19 cellular contexts compared by ENCODE assay signal in genomic region chr17:15343749-15344148, GRCh38. TPM values are rescaled to one million over a fixed set of nuclear protein-coding genes. Genes with fewer than 3 reads are reported as not detected.
DNase-seq lines count a peak whose midpoint lies in the region; TF ChIP-seq lines count a peak whose summit lies in the region.
"Had no signal": no experiment of that assay in that cellular context is flagged by ENCODE, and none has a peak within 500 bp of the region (broad histone marks: within the 10 kb centered on the region; RNA-seq: fewer than 3 reads in every experiment).

No MANE protein-coding gene starts in this region.

- intact Hi-C loops in dorsolateral prefrontal cortex (cut with DNase I): loop anchor here in 1 of 2 donors (5.0 to 10.0 kb wide), 2 partner anchors 76 to 161 kb away; partner anchors contain the start of gene PMP22

- no peak for TF ChIP-seq CTCF in osteoblast (IDR thresholded peaks at IDR 0.05; ENCODE audit: extremely low read depth, low read depth, low read length)
- TF ChIP-seq CTCF in dorsolateral prefrontal cortex (IDR thresholded peaks at IDR 0.05 in 54 of 56, conservative IDR thresholded peaks at IDR 0.05 in 2 of 56; ENCODE audit: low read depth in 1 of 56, partially characterized antibody in 56 of 56): no peak

- no peaks in the 10 kb centered on the region for H4K20me1 ChIP-seq in osteoblast (ENCODE audit: insufficient read depth, low read length)
- H4K20me1 ChIP-seq: BLaER1 had no signal

- H3K4me3 ChIP-seq in osteoblast (ENCODE audit: insufficient read depth, low read length) (no peak overlapping the region), dorsolateral prefrontal cortex (no peak overlapping the region)
- H3K4me3 ChIP-seq: BLaER1, colonic mucosa, heart right ventricle, skin epidermis, thoracic aorta had no signal

- peak overlapping the region; percentile 67 for H2AFZ ChIP-seq in osteoblast (ENCODE audit: low read length)

- peak overlapping the region; percentile 73 for H3K27ac ChIP-seq in osteoblast (ENCODE audit: low read depth, low read length)
- H3K27ac ChIP-seq in dorsolateral prefrontal cortex: no peak overlapping the region
- H3K27ac ChIP-seq: BLaER1, colonic mucosa, heart right ventricle, skin epidermis, thoracic aorta, WERI-Rb-1 had no signal

- H3K4me2 ChIP-seq in osteoblast (ENCODE audit: insufficient read depth, low read length): no peak overlapping the region
- H3K4me2 ChIP-seq: BLaER1 had no signal

- peaks cover 38% of the 10 kb centered on the region for H3K4me1 ChIP-seq in osteoblast (ENCODE audit: insufficient read depth, low read length)
- H3K4me1 ChIP-seq: BLaER1 had no signal

- DNase-seq in EH (ENCODE audit: low read depth): peak; percentile 76
- peak; percentile 25 for DNase-seq in RPMI7951 (ENCODE audit: low read depth)
- peak; percentile 64 for DNase-seq in fibroblast of peridontal ligament (ENCODE audit: extremely low read depth)
- DNase-seq in osteoblast (ENCODE audit: insufficient read length, low spot score, missing footprints): peak; percentile 96
- DNase-seq in NK-92 treated with Interleukin-12 subunit alpha and Interleukin-12 subunit beta, amount 100 ng/mL, for 24 hours (lab: John Stamatoyannopoulos, UW): no peak
- DNase-seq in HUDEP-2 (lab: John Stamatoyannopoulos, UW; ENCODE audit: unreplicated experiment in 76 of 76): no peak
- no peak for DNase-seq in germinal center (ENCODE audit: low spot score)
- DNase-seq in dorsolateral prefrontal cortex: no peak
- DNase-seq: colonic mucosa, heart right ventricle, left colon, NCI-H1105, NCI-H82, WERI-Rb-1 had no signal

- no peaks in the 10 kb centered on the region for H3K9me3 ChIP-seq in osteoblast (ENCODE audit: low read depth, low read length)
- H3K9me3 ChIP-seq: colonic mucosa, heart right ventricle, thoracic aorta had no signal

- H3K27me3 ChIP-seq in osteoblast (ENCODE audit: insufficient read depth, low read length) (peaks cover 8% of the 10 kb centered on the region), dorsolateral prefrontal cortex (peaks cover 0 to 23% (median 0%) of the 10 kb centered on the region in 45 donors)
- H3K27me3 ChIP-seq: colonic mucosa had no signal

- no peaks in the 10 kb centered on the region for H3K36me3 ChIP-seq in osteoblast (ENCODE audit: insufficient read depth, low read length)
- H3K36me3 ChIP-seq: BLaER1, colonic mucosa, heart right ventricle, thoracic aorta, WERI-Rb-1 had no signal

- H3K79me2 ChIP-seq in osteoblast (ENCODE audit: insufficient read depth, low read length): no peaks in the 10 kb centered on the region

RNA-seq across cellular contexts. Expression of gene TEKT3, which starts 2.4 kb away (rescaled TPM):
- total RNA-seq in RPMI7951 (2014; rRNA removed; shearing (Covaris generic)): 0.49 TPM in 1 of 2 replicates, not detected in the other
- 0.36 TPM in 1 of 2 replicates, not detected in the other for total RNA-seq in osteoblast
- 1 to 10 TPM in 112 of 120 experiments, under 1 TPM in 4, not detected in 4; 0.44 to 7.4 (median 2.7) TPM for total RNA-seq in dorsolateral prefrontal cortex
- total RNA-seq: osteocyte; T-helper 1 cell treated with Interleukin-12 subunit alpha and Interleukin-12 subunit beta and Interleukin-4 antibody, amounts not matched to agents 30 ng/mL and 1 ng/mL, for 36 hours; thoracic aorta had no signal

Comparison
In these comparisons a context has a peak if more than half of its experiments do, and no peak if none do; other contexts are left out.
1. DNase-seq: peak in EH (single experiment), RPMI7951 (single experiment), fibroblast of peridontal ligament (single experiment) and osteoblast (single experiment); none in NK-92 treated with Interleukin-12 subunit alpha and Interleukin-12 subunit beta, amount 100 ng/mL, for 24 hours (single experiment), HUDEP-2 (0 of 76), germinal center (single experiment) and dorsolateral prefrontal cortex (0 of 10).